In the genomic region with DNA sequence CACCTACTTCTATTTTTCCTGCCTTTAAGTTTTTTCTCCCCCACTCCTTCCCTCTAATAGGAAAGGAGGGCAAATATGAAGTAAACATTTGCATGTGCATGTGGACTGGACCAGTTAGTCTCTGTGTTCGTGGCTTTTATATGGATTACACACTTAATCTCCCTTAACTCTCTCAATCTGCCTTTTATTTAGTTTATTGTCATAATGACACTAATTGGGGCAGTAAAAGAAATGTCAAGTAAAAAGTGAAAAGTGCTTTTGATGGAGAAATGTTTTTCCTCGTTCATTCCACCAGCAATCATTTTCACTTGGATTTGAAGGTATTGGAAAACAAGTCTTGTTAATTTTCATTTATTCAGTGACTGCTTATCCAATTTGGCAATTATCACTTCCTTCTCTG, we compare ENCODE assay signal across 16 cellular contexts.
DNase-seq lines count a peak whose midpoint lies in the region; ATAC-seq, FAIRE-seq and TF ChIP-seq lines count a peak whose summit lies in the region.
"Had no signal": no experiment of that assay in that cellular context is flagged by ENCODE, and none has a peak within 500 bp of the region (broad histone marks: within the 10 kb centered on the region; RNA-seq: fewer than 3 reads in every experiment).

No MANE protein-coding gene starts in this region.

- H3K4me2 ChIP-seq in neural progenitor cell: peak overlapping the region; percentile 56

- H3K27me3 ChIP-seq in neural progenitor cell (no peaks in the 10 kb centered on the region), upper lobe of left lung (no peaks in the 10 kb centered on the region), small intestine (ENCODE audit: control insufficient read depth in 2 of 2, insufficient read depth in 2 of 2, low read length in 2 of 2) (no peaks in the 10 kb centered on the region)

- 80 to 91% methylated on average over 2 of the region's 2 CpGs for WGBS in upper lobe of left lung, 2 donors
- WGBS in small intestine, 3 donors: 59 to 70% (median 69%) methylated on average over 2 of the region's 2 CpGs

- no peak for FAIRE-seq in small intestine (lab: Jason Lieb, UNC)
- FAIRE-seq: A204.1, GM12878 had no signal

- POLR2A ChIA-PET in HEK293 (lab: Yijun Ruan, JAX): no interaction called here

- H3K27ac ChIP-seq in HEK293 (ENCODE audit: extremely low read depth, low read depth, low read length): no peak overlapping the region
- H3K27ac ChIP-seq in VCaP: peak overlapping the region; percentile 59
- H3K27ac ChIP-seq in neural progenitor cell: no peak overlapping the region
- no peak overlapping the region for H3K27ac ChIP-seq in upper lobe of left lung
- no peak overlapping the region for H3K27ac ChIP-seq in small intestine (ENCODE audit: low read depth in 1 of 2, low read length in 1 of 2)
- H3K27ac ChIP-seq: HL-60 had no signal

- DNase-seq in memory B cell (ENCODE audit: low spot score in 2 of 2) (no peak), neural progenitor cell (ENCODE audit: low spot score) (no peak), GOT3 (lab: John Stamatoyannopoulos, UW) (no peak), upper lobe of left lung (no peak), small intestine (no peak)
- no peak for DNase-seq in activated CD8-positive, alpha-beta memory T cell treated with anti-CD3 and anti-CD28 coated beads for 24 hours
- DNase-seq: ACHN; Calu3; CD8-positive, alpha-beta T cell; DMS79 treated with DMSO at 0.1 percent for 48 hours had no signal

- no peak overlapping the region for H2AFZ ChIP-seq in neural progenitor cell (replicated peaks)

- no peaks in the 10 kb centered on the region for H3K79me2 ChIP-seq in neural progenitor cell (ENCODE audit: low read depth)

- ATAC-seq in memory B cell (ENCODE audit: low read depth) (no peak), upper lobe of left lung (ENCODE audit: low FRiP score in 2 of 2) (no peak)
- ATAC-seq: CD8-positive, alpha-beta T cell; GM12878 had no signal

- H3K9me3 Mint-ChIP-seq in memory B cell: no peaks in the 10 kb centered on the region
- H3K9me3 Mint-ChIP-seq in neural progenitor cell: no peaks in the 10 kb centered on the region
- H3K9me3 Mint-ChIP-seq: CD8-positive, alpha-beta T cell had no signal

- H3K36me3 Mint-ChIP-seq in memory B cell (peaks cover 17% of the 10 kb centered on the region), neural progenitor cell (no peaks in the 10 kb centered on the region)

- TF ChIP-seq EP300 in upper lobe of left lung (IDR thresholded peaks at IDR 0.05): no peak

- H3K4me1 Mint-ChIP-seq in memory B cell (peaks cover 11% of the 10 kb centered on the region), neural progenitor cell (peaks cover 19% of the 10 kb centered on the region)

- no peaks in the 10 kb centered on the region for H3K9me3 ChIP-seq in HEK293 (ENCODE audit: control insufficient read depth, insufficient read depth, low read depth, low read length)
- no peaks in the 10 kb centered on the region for H3K9me3 ChIP-seq in neural progenitor cell (ENCODE audit: low read depth)
- no peaks in the 10 kb centered on the region for H3K9me3 ChIP-seq in upper lobe of left lung
- H3K9me3 ChIP-seq in small intestine (ENCODE audit: control insufficient read depth, low read depth): no peaks in the 10 kb centered on the region
- H3K9me3 ChIP-seq: HAP-1 had no signal

- H3K9ac ChIP-seq in neural progenitor cell: no peak overlapping the region

- peaks cover 15% of the 10 kb centered on the region for H3F3A ChIP-seq in neural progenitor cell (ENCODE audit: low read depth)

- TF ChIP-seq CTCF in HEK293 (tag by site-specific recombination; IDR thresholded peaks at IDR 0.05) (no peak), VCaP (conservative IDR thresholded peaks at IDR 0.05) (no peak), neural progenitor cell (IDR thresholded peaks at IDR 0.05) (no peak), upper lobe of left lung (IDR thresholded peaks at IDR 0.05) (no peak)

- H3K4me1 ChIP-seq in HEK293 (ENCODE audit: control insufficient read depth, insufficient read depth, low read length): peaks cover 7% of the 10 kb centered on the region; the same call in 1 of the 2 replicates
- peaks cover 39% of the 10 kb centered on the region for H3K4me1 ChIP-seq in neural progenitor cell
- H3K4me1 ChIP-seq in upper lobe of left lung: peaks cover 0 to 28% (median 7%) of the 10 kb centered on the region in 4 donors
- H3K4me1 ChIP-seq in small intestine (ENCODE audit: control insufficient read depth in 2 of 2, insufficient read depth in 1 of 2, low read depth in 1 of 2, low read length in 1 of 2): no peaks in the 10 kb centered on the region

- no peaks in the 10 kb centered on the region for H3K27me3 Mint-ChIP-seq in memory B cell
- H3K27me3 Mint-ChIP-seq in neural progenitor cell (ENCODE audit: insufficient read depth, low read depth): no peaks in the 10 kb centered on the region

- CTCF ChIA-PET in HEK293 (lab: Yijun Ruan, JAX): interaction anchor here (0.6 to 0.7 kb wide), 2 partner anchors 70 to 161 kb away, joined by 3 read pairs; no protein-coding TSS in a partner anchor

- no peak overlapping the region for H3K4me3 Mint-ChIP-seq in memory B cell
- H3K4me3 Mint-ChIP-seq in neural progenitor cell: no peak overlapping the region
- H3K4me3 Mint-ChIP-seq: CD8-positive, alpha-beta T cell had no signal

- H4K20me1 ChIP-seq in neural progenitor cell (ENCODE audit: low read depth): peaks cover 11% of the 10 kb centered on the region

- H3K36me3 ChIP-seq in HEK293 (ENCODE audit: control insufficient read depth in 2 of 2, insufficient read depth in 1 of 2, low read length in 2 of 2) (no peaks in the 10 kb centered on the region), neural progenitor cell (no peaks in the 10 kb centered on the region), upper lobe of left lung (peaks cover 0 to 3% (median 0%) of the 10 kb centered on the region in 4 donors), small intestine (ENCODE audit: control insufficient read depth in 2 of 2, insufficient read depth in 2 of 2, low read length in 2 of 2) (peaks cover 0 to 7% of the 10 kb centered on the region in 2 donors)

- H3K4me3 ChIP-seq in HEK293 (ENCODE audit: low read depth, low read length) (no peak overlapping the region), neural progenitor cell (no peak overlapping the region), upper lobe of left lung (no peak overlapping the region), small intestine (ENCODE audit: low read depth in 1 of 2, low read length in 2 of 2) (no peak overlapping the region)
- H3K4me3 ChIP-seq: GM12878, HAP-1 had no signal

- TF ChIP-seq POLR2A in upper lobe of left lung (IDR thresholded peaks at IDR 0.05): no peak

- H3K27ac Mint-ChIP-seq in memory B cell (peak overlapping the region; percentile 56), neural progenitor cell (no peak overlapping the region)
- H3K27ac Mint-ChIP-seq: CD8-positive, alpha-beta T cell had no signal

TF ChIP-seq in HEK293, 187 proteins besides CTCF, POLR2A, EP300 and RAD21 (continues in another document):
- TF ChIP-seq ZNF335 (tag by site-specific recombination; conservative IDR thresholded peaks at IDR 0.05) (no peak), PRDM1 (tag by site-specific recombination; IDR thresholded peaks at IDR 0.05) (peak; percentile 66), ZNF274 (IDR thresholded peaks at IDR 0.05; ENCODE audit: low read length) (no peak), ZNF274 (tag by site-specific recombination; IDR thresholded peaks at IDR 0.05; ENCODE audit: borderline replicate concordance) (no peak), ZNF692 (tag by site-specific recombination; IDR thresholded peaks at IDR 0.05) (no peak)
- TF ChIP-seq, protein P1, sequence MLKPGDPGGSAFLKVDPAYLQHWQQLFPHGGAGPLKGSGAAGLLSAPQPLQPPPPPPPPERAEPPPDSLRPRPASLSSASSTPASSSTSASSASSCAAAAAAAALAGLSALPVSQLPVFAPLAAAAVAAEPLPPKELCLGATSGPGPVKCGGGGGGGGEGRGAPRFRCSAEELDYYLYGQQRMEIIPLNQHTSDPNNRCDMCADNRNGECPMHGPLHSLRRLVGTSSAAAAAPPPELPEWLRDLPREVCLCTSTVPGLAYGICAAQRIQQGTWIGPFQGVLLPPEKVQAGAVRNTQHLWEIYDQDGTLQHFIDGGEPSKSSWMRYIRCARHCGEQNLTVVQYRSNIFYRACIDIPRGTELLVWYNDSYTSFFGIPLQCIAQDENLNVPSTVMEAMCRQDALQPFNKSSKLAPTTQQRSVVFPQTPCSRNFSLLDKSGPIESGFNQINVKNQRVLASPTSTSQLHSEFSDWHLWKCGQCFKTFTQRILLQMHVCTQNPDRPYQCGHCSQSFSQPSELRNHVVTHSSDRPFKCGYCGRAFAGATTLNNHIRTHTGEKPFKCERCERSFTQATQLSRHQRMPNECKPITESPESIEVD (tag by site-specific recombination; IDR thresholded peaks at IDR 0.05): peak; percentile 56; the same call in 1 of the 2 replicates
